Comparison of ENCODE assay signal across 13 cellular contexts in the genomic region with DNA sequence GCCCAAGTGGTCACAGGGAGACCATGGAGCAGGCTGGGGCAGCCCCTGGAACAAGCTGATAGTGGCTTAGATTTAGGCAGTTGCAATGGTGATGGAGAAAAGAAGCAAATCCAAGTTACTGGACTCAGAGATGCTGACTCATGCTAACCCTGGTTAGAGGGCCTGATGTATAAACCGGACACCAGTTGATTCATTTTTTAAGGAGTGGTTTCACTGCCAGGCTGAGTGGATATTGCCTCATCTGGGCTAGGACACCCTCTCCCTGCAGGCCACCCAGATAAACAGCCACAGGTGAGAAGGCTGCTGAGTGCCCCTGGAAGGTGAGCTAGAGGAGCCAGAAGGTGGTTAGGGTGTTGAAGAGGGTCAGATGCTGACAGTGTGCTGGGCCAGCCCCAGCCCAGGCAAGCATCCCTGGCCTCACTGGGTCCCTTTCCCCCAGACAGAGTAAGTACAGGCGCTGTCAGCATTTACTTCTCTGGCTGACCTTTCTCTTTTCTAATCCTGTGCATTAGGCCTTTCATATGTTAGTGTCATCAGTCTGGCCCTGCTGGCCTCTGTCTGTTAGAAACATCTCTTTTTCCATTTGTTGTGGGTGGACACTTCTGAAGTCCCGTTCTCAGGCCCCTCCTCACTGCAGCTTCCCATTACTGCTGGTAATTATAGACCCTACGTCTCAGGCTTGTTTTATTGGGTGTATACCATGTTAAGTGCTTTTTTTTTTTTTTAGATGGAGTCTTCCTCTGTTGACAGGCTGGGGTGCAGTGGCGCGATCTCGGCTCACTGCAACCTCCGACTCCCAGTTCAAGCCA. TPM values are rescaled to one million over a fixed set of nuclear protein-coding genes. Genes with fewer than 3 reads are reported as not detected.
DNase-seq lines count a peak whose midpoint lies in the region; ATAC-seq, FAIRE-seq and TF ChIP-seq lines count a peak whose summit lies in the region.
"Had no signal": no experiment of that assay in that cellular context is flagged by ENCODE, and none has a peak within 500 bp of the region (broad histone marks: within the 10 kb centered on the region; RNA-seq: fewer than 3 reads in every experiment).

No MANE protein-coding gene starts in this region.

- POLR2A ChIA-PET in CD4-positive, alpha-beta T cell (lab: Charles Lee), result no interaction called here

- H3K27ac ChIP-seq in CD4-positive, alpha-beta T cell (ENCODE audit: low read depth, low read length), result no peak overlapping the region
- H3K27ac ChIP-seq: thyroid gland had no signal

- H3K9me3 Mint-ChIP-seq in CD4-positive, alpha-beta T cell, result no peaks in the 10 kb centered on the region
- H3K9me3 Mint-ChIP-seq: activated B cell treated with CpG ODN at 0.5 μM for 24 hours had no signal

- ATAC-seq in CD4-positive, alpha-beta T cell (ENCODE audit: poor library complexity), result no peak
- no peak for ATAC-seq in GM18909 (IDR thresholded peaks at IDR 0.05; ENCODE audit: poor library complexity, unreplicated experiment)

- CTCF ChIA-PET in CD4-positive, alpha-beta T cell (lab: Charles Lee), result no interaction called here

- peaks cover under 1% of the 10 kb centered on the region for H3K4me1 Mint-ChIP-seq in CD4-positive, alpha-beta T cell (ENCODE audit: low read depth)

- H3K4me3 Mint-ChIP-seq in CD4-positive, alpha-beta T cell, result no peak overlapping the region
- H3K4me3 Mint-ChIP-seq: activated B cell treated with CpG ODN at 0.5 μM for 24 hours had no signal

- no peak for TF ChIP-seq CTCF in GM10266 (IDR thresholded peaks at IDR 0.05; ENCODE audit: control insufficient read depth, insufficient read depth, low read depth, missing control alignments)
- TF ChIP-seq CTCF in CD4-positive, alpha-beta T cell (IDR thresholded peaks at IDR 0.05), result no peak

- peak; percentile 11 for FAIRE-seq in H54 (lab: Jason Lieb, UNC)

- DNase-seq in H54 (ENCODE audit: insufficient read length, low spot score) (peak; percentile 86), NCI-H2227 treated with DMSO at 0.1 percent for 48 hours (lab: John Stamatoyannopoulos, UW) (peak; percentile 10), dedifferentiated amniotic fluid mesenchymal stem cell (ENCODE audit: extremely low spot score) (peak; percentile 32), myocyte (ENCODE audit: low read depth) (peak; percentile 53), GM10266 (ENCODE audit: extremely low spot score) (no peak), NAMALWA (ENCODE audit: low spot score) (no peak)
- DNase-seq in CD4-positive, alpha-beta T cell, result no peak
- DNase-seq: activated B cell treated with CpG ODN at 0.5 μM for 24 hours, activated T-cell treated with anti-CD3 and anti-CD28 coated beads for 4 hours, MM.1S, NCI-H69, thyroid gland had no signal

- H3K27me3 ChIP-seq in CD4-positive, alpha-beta T cell (ENCODE audit: control insufficient read depth, insufficient read depth, low read length), result no peaks in the 10 kb centered on the region
- H3K27me3 ChIP-seq: thyroid gland had no signal

- TF ChIP-seq POLR2A in H54 (IDR thresholded peaks at IDR 0.05; ENCODE audit: low read depth, low read length), result no peak

- H3K36me3 Mint-ChIP-seq in CD4-positive, alpha-beta T cell (ENCODE audit: low read depth), result no peaks in the 10 kb centered on the region

- peaks cover 5% of the 10 kb centered on the region for H3K27me3 Mint-ChIP-seq in CD4-positive, alpha-beta T cell
- H3K27me3 Mint-ChIP-seq: activated B cell treated with CpG ODN at 0.5 μM for 24 hours had no signal

- no peaks in the 10 kb centered on the region for H3K9me3 ChIP-seq in CD4-positive, alpha-beta T cell (ENCODE audit: control insufficient read depth, low read length)
- H3K9me3 ChIP-seq: thyroid gland had no signal

- H3K27ac Mint-ChIP-seq in CD4-positive, alpha-beta T cell, result no peak overlapping the region
- H3K27ac Mint-ChIP-seq: activated B cell treated with CpG ODN at 0.5 μM for 24 hours had no signal

- intact Hi-C loops in CD4-positive, alpha-beta T cell (cut with DNase I, micrococcal nuclease), result no loop called here

RNA-seq across cellular contexts. Expression of a gene that starts 13.5 kb away (rescaled TPM):
- total RNA-seq in myocyte, result 8.3 and 8.8 TPM in 2 replicates
- polyA plus RNA-seq in myocyte (2012), result 28.2 TPM
- total RNA-seq in CD4-positive, alpha-beta T cell, result under 1 TPM; 0.19 to 0.25 TPM

Comparison
In these comparisons a context has a peak if more than half of its experiments do, and no peak if none do; other contexts are left out.
1. DNase-seq: peak in H54 (single experiment), NCI-H2227 treated with DMSO at 0.1 percent for 48 hours (single experiment), dedifferentiated amniotic fluid mesenchymal stem cell (single experiment) and myocyte (single experiment); none in GM10266 (single experiment), NAMALWA (single experiment) and CD4-positive, alpha-beta T cell (0 of 10).